Comparison of ENCODE assay signal across 18 cellular contexts in genomic region chr3:171313702-171314101, GRCh38.
DNase-seq lines count a peak whose midpoint lies in the region; ATAC-seq, FAIRE-seq and TF ChIP-seq lines count a peak whose summit lies in the region.
"Had no signal": no experiment of that assay in that cellular context is flagged by ENCODE, and none has a peak within 500 bp of the region (broad histone marks: within the 10 kb centered on the region; RNA-seq: fewer than 3 reads in every experiment).

No MANE protein-coding gene starts in this region.

- peaks cover 25% of the 10 kb centered on the region for H3K4me1 ChIP-seq in cardiac muscle cell (ENCODE audit: low read depth)
- no peaks in the 10 kb centered on the region for H3K4me1 ChIP-seq in right cardiac atrium (ENCODE audit: control insufficient read depth, insufficient read depth, low read length)
- peaks cover 7 to 8% of the 10 kb centered on the region in 2 donors for H3K4me1 ChIP-seq in naive thymus-derived CD4-positive, alpha-beta T cell (ENCODE audit: control insufficient read depth in 2 of 2, insufficient read depth in 2 of 2, low read length in 2 of 2)
- H3K4me1 ChIP-seq in aorta (ENCODE audit: control insufficient read depth in 1 of 2, insufficient read depth in 2 of 2, low read length in 2 of 2) = no peaks in the 10 kb centered on the region
- H3K4me1 ChIP-seq: BE2C had no signal

- H3K27ac ChIP-seq in cardiac muscle cell (peak overlapping the region; percentile 21), right cardiac atrium (ENCODE audit: low read length) (no peak overlapping the region), aorta (ENCODE audit: low read depth in 1 of 2, low read length in 2 of 2) (no peak overlapping the region)
- H3K27ac ChIP-seq in naive thymus-derived CD4-positive, alpha-beta T cell (ENCODE audit: low read depth, low read length) = no peak overlapping the region
- H3K27ac ChIP-seq: A549, C4-2B had no signal

- WGBS in right cardiac atrium = 74% methylated on average over 7 of the region's 7 CpGs
- 92 to 95% methylated on average over 7 of the region's 7 CpGs for WGBS in aorta, 2 donors

- intact Hi-C loops in right cardiac atrium (cut with DNase I) (loop anchor here in 3 of 4 donors (10.0 kb wide), 2 partner anchors 129 to 139 kb away; no protein-coding TSS in a partner anchor), aorta (cut with DNase I) (no loop called here)
- intact Hi-C loops in naive thymus-derived CD4-positive, alpha-beta T cell (cut with micrococcal nuclease) = loop anchor here in 1 of 2 donors (1.0 to 5.0 kb wide), 2 partner anchors 10 to 36 kb away; no protein-coding TSS in a partner anchor

- H3K27me3 Mint-ChIP-seq in T-helper 17 cell = no peaks in the 10 kb centered on the region
- H3K27me3 Mint-ChIP-seq in naive thymus-derived CD4-positive, alpha-beta T cell = no peaks in the 10 kb centered on the region
- H3K27me3 Mint-ChIP-seq: CD8-positive, alpha-beta memory T cell had no signal

- DNase-seq in cardiac muscle cell (ENCODE audit: low read depth in 1 of 2, low spot score in 1 of 2) (no peak), right cardiac atrium (no peak), T-helper 17 cell (no peak), D721Med (ENCODE audit: insufficient read length, low spot score) (no peak), aorta (no peak)
- DNase-seq in naive thymus-derived CD4-positive, alpha-beta T cell = no peak
- DNase-seq: BE2C; CD8-positive, alpha-beta memory T cell; DMS153; DMS79 treated with DMSO at 0.1 percent for 48 hours; EL; H7 had no signal

- no peaks in the 10 kb centered on the region for H3K36me3 Mint-ChIP-seq in T-helper 17 cell (ENCODE audit: low read depth)
- H3K36me3 Mint-ChIP-seq in naive thymus-derived CD4-positive, alpha-beta T cell = peaks cover 0 to 16% (median 4%) of the 10 kb centered on the region in 5 donors

- no peak overlapping the region for H3K4me3 Mint-ChIP-seq in T-helper 17 cell
- H3K4me3 Mint-ChIP-seq in naive thymus-derived CD4-positive, alpha-beta T cell = no peak overlapping the region
- H3K4me3 Mint-ChIP-seq: CD8-positive, alpha-beta memory T cell; GM23338 had no signal

- H3K27me3 ChIP-seq in cardiac muscle cell (no peaks in the 10 kb centered on the region), right cardiac atrium (ENCODE audit: control insufficient read depth, insufficient read depth) (no peaks in the 10 kb centered on the region), aorta (ENCODE audit: control insufficient read depth in 1 of 2, insufficient read depth in 2 of 2, low read length in 1 of 2) (no peaks in the 10 kb centered on the region)
- no peaks in the 10 kb centered on the region for H3K27me3 ChIP-seq in naive thymus-derived CD4-positive, alpha-beta T cell (ENCODE audit: control insufficient read depth in 2 of 2, insufficient read depth in 2 of 2, low read length in 2 of 2)
- H3K27me3 ChIP-seq: BE2C had no signal

- POLR2A ChIA-PET in naive thymus-derived CD4-positive, alpha-beta T cell (lab: Charles Lee) = interaction anchor here (0.6 to 2.0 kb wide), 4 partner anchors 44 to 179 kb away, joined by 3 to 6 read pairs (median 3); no protein-coding TSS in a partner anchor

- H3K9me3 ChIP-seq in cardiac muscle cell (ENCODE audit: low read depth) (no peaks in the 10 kb centered on the region), right cardiac atrium (ENCODE audit: control insufficient read depth, low read length) (no peaks in the 10 kb centered on the region), T-helper 17 cell (ENCODE audit: control insufficient read depth, low read length, poor library complexity, severe bottlenecking) (no peaks in the 10 kb centered on the region), aorta (ENCODE audit: control insufficient read depth, low read length) (no peaks in the 10 kb centered on the region)
- H3K9me3 ChIP-seq in naive thymus-derived CD4-positive, alpha-beta T cell (ENCODE audit: control insufficient read depth in 2 of 3, low read length in 3 of 3) = no peaks in the 10 kb centered on the region
- H3K9me3 ChIP-seq: A549, BE2C had no signal

- peaks cover 45% of the 10 kb centered on the region for H3K4me1 Mint-ChIP-seq in T-helper 17 cell
- H3K4me1 Mint-ChIP-seq in naive thymus-derived CD4-positive, alpha-beta T cell = peaks cover 28 to 83% (median 75%) of the 10 kb centered on the region in 7 donors

- H3K27ac Mint-ChIP-seq in T-helper 17 cell = peak overlapping the region; percentile 60
- H3K27ac Mint-ChIP-seq in naive thymus-derived CD4-positive, alpha-beta T cell = peak overlapping the region in 8 of 9 donors; percentile 56 to 89 (median 68)
- H3K27ac Mint-ChIP-seq: GM23338 had no signal

- TF ChIP-seq CTCF in cardiac muscle cell (IDR thresholded peaks at IDR 0.05; ENCODE audit: low read depth, low read length) (no peak), D721Med (IDR thresholded peaks at IDR 0.05; ENCODE audit: insufficient read depth, missing control alignments) (no peak)

- CTCF ChIA-PET in naive thymus-derived CD4-positive, alpha-beta T cell (lab: Charles Lee) = no interaction called here

- H3K9me3 Mint-ChIP-seq in naive thymus-derived CD4-positive, alpha-beta T cell = peaks cover 0 to 1% (median 0%) of the 10 kb centered on the region in 11 donors
- H3K9me3 Mint-ChIP-seq: CD8-positive, alpha-beta memory T cell; GM23338 had no signal

- FAIRE-seq in D721Med (lab: Jason Lieb, UNC) = no peak
- FAIRE-seq: A549, G401.6, GM12891 had no signal

- H3K36me3 ChIP-seq in cardiac muscle cell (no peaks in the 10 kb centered on the region), aorta (ENCODE audit: control insufficient read depth in 1 of 2, insufficient read depth in 2 of 2, low read length in 1 of 2) (no peaks in the 10 kb centered on the region)
- H3K36me3 ChIP-seq in naive thymus-derived CD4-positive, alpha-beta T cell (ENCODE audit: control insufficient read depth in 2 of 3, insufficient read depth in 3 of 3, low read length in 3 of 3) = no peaks in the 10 kb centered on the region
- H3K36me3 ChIP-seq: BE2C had no signal

- ATAC-seq in right cardiac atrium (no peak), T-helper 17 cell (no peak), GM21576 (IDR thresholded peaks at IDR 0.05; ENCODE audit: unreplicated experiment) (no peak), aorta (ENCODE audit: low FRiP score) (no peak)
- no peak for ATAC-seq in naive thymus-derived CD4-positive, alpha-beta T cell
- ATAC-seq: A549, GM23338 had no signal

- H3K4me3 ChIP-seq in cardiac muscle cell = no peak overlapping the region
- no peak overlapping the region for H3K4me3 ChIP-seq in right cardiac atrium (ENCODE audit: low read length)
- no peak overlapping the region for H3K4me3 ChIP-seq in naive thymus-derived CD4-positive, alpha-beta T cell (ENCODE audit: low read length)
- H3K4me3 ChIP-seq in aorta (ENCODE audit: low read length in 2 of 2) = no peak overlapping the region
- H3K4me3 ChIP-seq: A549, GM23338 had no signal

Comparison
In these comparisons a context has a peak if more than half of its experiments do, and no peak if none do; other contexts are left out.
1. intact Hi-C loops: an anchor here in right cardiac atrium (10.0 kb wide); none called in aorta.